Comparison of ENCODE assay signal across 1 cellular context in genomic region chr14:101716956-101717662, GRCh38.
TF ChIP-seq lines count a peak whose summit lies in the region.

No MANE protein-coding gene starts in this region.

TF ChIP-seq in IMR-90, 13 proteins besides CTCF, POLR2A, EP300 and RAD21 (continued from another document):
- no peak for TF ChIP-seq NFE2L2 (IDR thresholded peaks at IDR 0.05; ENCODE audit: low read depth, low read length)
